11 cellular contexts compared by ENCODE assay signal in genomic region chr18:68504441-68505221, GRCh38.
DNase-seq lines count a peak whose midpoint lies in the region; ATAC-seq, FAIRE-seq and TF ChIP-seq lines count a peak whose summit lies in the region.
"Had no signal": no experiment of that assay in that cellular context is flagged by ENCODE, and none has a peak within 500 bp of the region (broad histone marks: within the 10 kb centered on the region; RNA-seq: fewer than 3 reads in every experiment).

No MANE protein-coding gene starts in this region.

- no peak overlapping the region for H3K27ac ChIP-seq in BLaER1
- H3K27ac ChIP-seq in SK-N-MC, result peak overlapping the region; percentile 96
- H3K27ac ChIP-seq in neural cell (ENCODE audit: low read length), result peak overlapping the region; percentile 68
- H3K27ac ChIP-seq: A549 had no signal

- H3K27me3 ChIP-seq in BLaER1 (no peaks in the 10 kb centered on the region), neural cell (ENCODE audit: insufficient read depth, low read depth, low read length) (no peaks in the 10 kb centered on the region)

- H3K36me3 ChIP-seq in BLaER1 (no peaks in the 10 kb centered on the region), SK-N-MC (ENCODE audit: insufficient read depth, low read length) (0 out of 2 replicates have a peak, but pooled peaks cover 5% of the 10 kb centered on the region), neural cell (ENCODE audit: insufficient read depth, low read length) (no peaks in the 10 kb centered on the region)

- H3K9me3 ChIP-seq in BLaER1, result no peaks in the 10 kb centered on the region
- H3K9me3 ChIP-seq in SK-N-MC (ENCODE audit: low read depth, low read length), result no peaks in the 10 kb centered on the region
- no peaks in the 10 kb centered on the region for H3K9me3 ChIP-seq in neural cell (ENCODE audit: low read length)
- H3K9me3 ChIP-seq: A549 had no signal

- peaks cover 4% of the 10 kb centered on the region for H3F3A ChIP-seq in neural cell (ENCODE audit: insufficient read depth, low read length, poor library complexity, severe bottlenecking)

- TF ChIP-seq CTCF in D721Med (IDR thresholded peaks at IDR 0.05; ENCODE audit: insufficient read depth, missing control alignments), result no peak
- no peak for TF ChIP-seq CTCF in neural cell (IDR thresholded peaks at IDR 0.05; ENCODE audit: poor library complexity, severe bottlenecking)

- peaks cover 13% of the 10 kb centered on the region for H3K4me1 ChIP-seq in BLaER1
- H3K4me1 ChIP-seq: A549 had no signal

- H3K79me2 ChIP-seq in neural cell (replicated peaks; ENCODE audit: insufficient read depth, low read length), result no peaks in the 10 kb centered on the region

- H3K9ac ChIP-seq in BLaER1 (no peak overlapping the region), SK-N-MC (ENCODE audit: insufficient read length) (no peak overlapping the region), neural cell (ENCODE audit: low read length) (no peak overlapping the region)

- H3K4me2 ChIP-seq in BLaER1 (peak overlapping the region; percentile 35), neural cell (ENCODE audit: low read length) (no peak overlapping the region)
- H3K4me2 ChIP-seq: A549 had no signal

- H2AFZ ChIP-seq in neural cell (ENCODE audit: low read depth, low read length), result no peak overlapping the region

- no peaks in the 10 kb centered on the region for H3K9me2 ChIP-seq in neural cell (ENCODE audit: insufficient read depth, low read length)

- no peak for DNase-seq in D721Med (ENCODE audit: insufficient read length, low spot score)
- peak; percentile 99 for DNase-seq in SK-N-MC (ENCODE audit: low read depth, low spot score)
- no peak for DNase-seq in stimulated activated CD4-positive, alpha-beta T cell treated with anti-CD3 and anti-CD28 coated beads, Interleukin-15, amount 100 ng/mL, for 24 hours
- DNase-seq: CD4-positive, CD25-positive, alpha-beta regulatory T cell; DMS 273 treated with DMSO at 0.1 percent for 48 hours; H7; IMR-90 had no signal

- no peak for TF ChIP-seq RAD21 in neural cell (conservative IDR thresholded peaks at IDR 0.05)

- no peak for ATAC-seq in HG03442 (IDR thresholded peaks at IDR 0.05; ENCODE audit: unreplicated experiment)
- ATAC-seq: A549 had no signal

- TF ChIP-seq EP300 in neural cell (conservative IDR thresholded peaks at IDR 0.05; ENCODE audit: poor library complexity, severe bottlenecking), result peak; percentile 75

- H4K20me1 ChIP-seq in BLaER1, result no peaks in the 10 kb centered on the region
- H4K20me1 ChIP-seq in neural cell (ENCODE audit: insufficient read depth), result no peaks in the 10 kb centered on the region

- H3K4me3 ChIP-seq in BLaER1 (no peak overlapping the region), SK-N-MC (0 out of 2 replicates have a peak overlapping the region, but pooled peaks have one; percentile 29), neural cell (ENCODE audit: low read length) (no peak overlapping the region)
- H3K4me3 ChIP-seq: A549 had no signal

- FAIRE-seq in D721Med (lab: Jason Lieb, UNC), result peak; percentile 99
- FAIRE-seq: A549 had no signal

TF ChIP-seq in neural cell, 6 proteins besides CTCF, POLR2A, EP300 and RAD21:
- TF ChIP-seq TAF1 (IDR thresholded peaks at IDR 0.05; ENCODE audit: low read depth) (no peak), POLR2AphosphoS5 (IDR thresholded peaks at IDR 0.05) (peak; percentile 20)
TF ChIP-seq in neural cell: peak in this region for 1.
